In the genomic region with DNA sequence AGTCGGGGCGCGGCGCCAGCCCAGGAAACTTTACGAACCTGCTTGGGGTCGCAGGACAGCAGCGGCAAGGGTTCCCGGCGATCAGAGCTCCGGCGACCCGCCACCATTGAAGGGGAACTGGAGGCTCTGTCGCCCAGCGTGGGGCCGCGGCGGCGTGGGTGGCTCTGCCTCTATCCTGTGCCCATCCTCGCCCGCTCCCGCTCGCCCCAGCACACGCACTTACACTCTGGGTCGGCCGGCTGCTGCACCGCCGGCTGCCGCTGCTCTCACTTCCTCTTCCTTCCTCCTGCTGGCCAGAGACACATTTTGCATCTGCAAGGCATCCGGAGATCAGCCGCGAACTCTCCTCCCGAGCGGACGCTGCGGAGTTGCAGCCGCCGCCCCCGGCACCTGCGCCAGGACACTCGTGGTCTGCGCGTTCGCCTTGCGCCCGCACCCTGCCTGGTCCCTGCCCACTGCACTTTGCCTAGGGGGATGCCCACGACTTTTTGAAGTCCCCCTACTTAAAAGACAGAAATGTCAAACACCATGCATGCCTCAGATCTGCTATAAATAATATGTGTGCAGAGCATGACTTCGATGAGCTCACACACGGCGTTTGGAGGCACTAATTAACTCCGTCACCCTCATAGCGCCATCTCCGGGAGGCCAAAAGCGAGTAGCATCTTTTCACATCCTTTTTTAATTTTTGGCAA, we compare ENCODE assay signal across 8 cellular contexts. TPM values are rescaled to one million over a fixed set of nuclear protein-coding genes. Genes with fewer than 3 reads are reported as not detected.
DNase-seq lines count a peak whose midpoint lies in the region; ATAC-seq and TF ChIP-seq lines count a peak whose summit lies in the region.

A gene with protein sequence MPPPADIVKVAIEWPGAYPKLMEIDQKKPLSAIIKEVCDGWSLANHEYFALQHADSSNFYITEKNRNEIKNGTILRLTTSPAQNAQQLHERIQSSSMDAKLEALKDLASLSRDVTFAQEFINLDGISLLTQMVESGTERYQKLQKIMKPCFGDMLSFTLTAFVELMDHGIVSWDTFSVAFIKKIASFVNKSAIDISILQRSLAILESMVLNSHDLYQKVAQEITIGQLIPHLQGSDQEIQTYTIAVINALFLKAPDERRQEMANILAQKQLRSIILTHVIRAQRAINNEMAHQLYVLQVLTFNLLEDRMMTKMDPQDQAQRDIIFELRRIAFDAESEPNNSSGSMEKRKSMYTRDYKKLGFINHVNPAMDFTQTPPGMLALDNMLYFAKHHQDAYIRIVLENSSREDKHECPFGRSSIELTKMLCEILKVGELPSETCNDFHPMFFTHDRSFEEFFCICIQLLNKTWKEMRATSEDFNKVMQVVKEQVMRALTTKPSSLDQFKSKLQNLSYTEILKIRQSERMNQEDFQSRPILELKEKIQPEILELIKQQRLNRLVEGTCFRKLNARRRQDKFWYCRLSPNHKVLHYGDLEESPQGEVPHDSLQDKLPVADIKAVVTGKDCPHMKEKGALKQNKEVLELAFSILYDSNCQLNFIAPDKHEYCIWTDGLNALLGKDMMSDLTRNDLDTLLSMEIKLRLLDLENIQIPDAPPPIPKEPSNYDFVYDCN (minus strand): TSS at position 228 of the 695 bp plus-strand sequence. CDS start 106,174 bp downstream, outside the sequence.

- ATAC-seq in GM19324 (IDR thresholded peaks at IDR 0.05; ENCODE audit: low FRiP score, unreplicated experiment) = peak; percentile 97
- peak; percentile 95 for ATAC-seq in HG03520 (IDR thresholded peaks at IDR 0.05; ENCODE audit: unreplicated experiment)
- peak; percentile 81 for ATAC-seq in foreskin keratinocyte

- intact Hi-C loops in activated T-helper 2 cell treated with anti-CD3 and anti-CD28 coated beads, Interferon-gamma antibody, Interleukin-2, Interleukin-4, amounts not matched to agents 10 μg/mL and 5 μg/mL and 100 μg/mL, durations not matched to agents 14 hours and 24 hours and 36 hours (cut with micrococcal nuclease) = loop anchor here (1.0 to 10.0 kb wide), 6 partner anchors 7 to 384 kb away; no protein-coding TSS in a partner anchor

- no peaks in the 10 kb centered on the region for H4K20me1 ChIP-seq in BLaER1

- H3K4me3 ChIP-seq in BLaER1 (peak within 1 kb of the TSS; percentile 87), stomach smooth muscle (ENCODE audit: low read length in 2 of 2) (peak within 1 kb of the TSS; percentile 73)

- peak within 1 kb of the TSS; percentile 89 for H3K9ac ChIP-seq in BLaER1
- peak within 1 kb of the TSS; percentile 36 to 59 for H3K9ac ChIP-seq in stomach smooth muscle (ENCODE audit: low read length in 2 of 2)

- H3K9me3 Mint-ChIP-seq in activated T-helper 2 cell treated with anti-CD3 and anti-CD28 coated beads, Interferon-gamma antibody, Interleukin-2, Interleukin-4, amounts not matched to agents 10 μg/mL and 5 μg/mL and 100 μg/mL, durations not matched to agents 14 hours and 24 hours and 36 hours = no peaks in the 10 kb centered on the region
- H3K9me3 Mint-ChIP-seq in neural crest cell = no peaks in the 10 kb centered on the region

- H3K4me1 Mint-ChIP-seq in activated T-helper 2 cell treated with anti-CD3 and anti-CD28 coated beads, Interferon-gamma antibody, Interleukin-2, Interleukin-4, amounts not matched to agents 10 μg/mL and 5 μg/mL and 100 μg/mL, durations not matched to agents 14 hours and 24 hours and 36 hours (ENCODE audit: low read depth) = peaks cover 32% of the 10 kb centered on the region
- peaks cover 27% of the 10 kb centered on the region for H3K4me1 Mint-ChIP-seq in neural crest cell

- H3K27me3 ChIP-seq in BLaER1 (no peaks in the 10 kb centered on the region), foreskin keratinocyte (peaks cover 50% of the 10 kb centered on the region), stomach smooth muscle (ENCODE audit: control insufficient read depth in 1 of 2, insufficient read depth in 2 of 2, low read length in 2 of 2) (peaks cover 16 to 30% of the 10 kb centered on the region in 2 donors)

- DNase-seq in RPMI7951 (ENCODE audit: low read depth) (peak; percentile 16), foreskin keratinocyte (peak; percentile 4 to 21), neural crest cell (ENCODE audit: low read depth, low spot score) (peak; percentile 63)
- DNase-seq in activated T-helper 2 cell treated with anti-CD3 and anti-CD28 coated beads, Interferon-gamma antibody, Interleukin-2, Interleukin-4, amounts not matched to agents 10 μg/mL and 5 μg/mL and 100 μg/mL, durations not matched to agents 14 hours and 24 hours and 36 hours (ENCODE audit: low spot score) = peak; percentile 79

- peak within 1 kb of the TSS; percentile 87 for H3K4me2 ChIP-seq in BLaER1

- TF ChIP-seq CTCF in foreskin keratinocyte (conservative IDR thresholded peaks at IDR 0.05) (peak; percentile 32), neural crest cell (conservative IDR thresholded peaks at IDR 0.05) (peak; percentile 64)

- H3K4me1 ChIP-seq in BLaER1 (peaks cover 24% of the 10 kb centered on the region), foreskin keratinocyte (no peaks in the 10 kb centered on the region), stomach smooth muscle (ENCODE audit: control insufficient read depth, insufficient read depth, low read length) (peaks cover 10% of the 10 kb centered on the region)

- H3K9me3 ChIP-seq in BLaER1 = no peaks in the 10 kb centered on the region
- H3K9me3 ChIP-seq in stomach smooth muscle (ENCODE audit: control insufficient read depth in 2 of 2, low read length in 2 of 2) = no peaks in the 10 kb centered on the region

- H3K36me3 Mint-ChIP-seq in activated T-helper 2 cell treated with anti-CD3 and anti-CD28 coated beads, Interferon-gamma antibody, Interleukin-2, Interleukin-4, amounts not matched to agents 10 μg/mL and 5 μg/mL and 100 μg/mL, durations not matched to agents 14 hours and 24 hours and 36 hours (ENCODE audit: low read depth) = peaks cover 13% of the 10 kb centered on the region
- H3K36me3 Mint-ChIP-seq in neural crest cell (ENCODE audit: low read depth) = no peaks in the 10 kb centered on the region

- peak within 1 kb of the TSS; percentile 98 for H3K27ac Mint-ChIP-seq in activated T-helper 2 cell treated with anti-CD3 and anti-CD28 coated beads, Interferon-gamma antibody, Interleukin-2, Interleukin-4, amounts not matched to agents 10 μg/mL and 5 μg/mL and 100 μg/mL, durations not matched to agents 14 hours and 24 hours and 36 hours
- no peak within 1 kb of the TSS for H3K27ac Mint-ChIP-seq in neural crest cell (ENCODE audit: unreplicated experiment)

- peaks cover 13% of the 10 kb centered on the region for H3K27me3 Mint-ChIP-seq in activated T-helper 2 cell treated with anti-CD3 and anti-CD28 coated beads, Interferon-gamma antibody, Interleukin-2, Interleukin-4, amounts not matched to agents 10 μg/mL and 5 μg/mL and 100 μg/mL, durations not matched to agents 14 hours and 24 hours and 36 hours (ENCODE audit: low read depth)
- peaks cover 41% of the 10 kb centered on the region for H3K27me3 Mint-ChIP-seq in neural crest cell (ENCODE audit: low read depth)

- peak within 1 kb of the TSS; percentile 89 for H3K27ac ChIP-seq in BLaER1
- H3K27ac ChIP-seq in foreskin keratinocyte = no peak within 1 kb of the TSS
- H3K27ac ChIP-seq in stomach smooth muscle (ENCODE audit: low read length) = peak within 1 kb of the TSS; percentile 53

- peak within 1 kb of the TSS; percentile 97 for H3K4me3 Mint-ChIP-seq in activated T-helper 2 cell treated with anti-CD3 and anti-CD28 coated beads, Interferon-gamma antibody, Interleukin-2, Interleukin-4, amounts not matched to agents 10 μg/mL and 5 μg/mL and 100 μg/mL, durations not matched to agents 14 hours and 24 hours and 36 hours (ENCODE audit: low read depth)
- peak within 1 kb of the TSS; percentile 90 for H3K4me3 Mint-ChIP-seq in neural crest cell

- H3K36me3 ChIP-seq in BLaER1 (no peaks in the 10 kb centered on the region), stomach smooth muscle (ENCODE audit: control insufficient read depth in 2 of 2, insufficient read depth in 2 of 2, low read length in 2 of 2) (no peaks in the 10 kb centered on the region)

RNA-seq across cellular contexts. Expression of the gene that starts here (rescaled TPM):
- total RNA-seq in RPMI7951 (2014; rRNA removed; shearing (Covaris generic)) = 0.29 and 0.36 TPM in 2 replicates
- 112 and 117 TPM in 2 replicates for total RNA-seq in activated T-helper 2 cell treated with anti-CD3 and anti-CD28 coated beads, Interferon-gamma antibody, Interleukin-2, Interleukin-4, amounts not matched to agents 10 μg/mL and 5 μg/mL and 100 μg/mL, durations not matched to agents 14 hours and 24 hours and 36 hours
- total RNA-seq in foreskin keratinocyte = not detected in 2 replicates
- polyA plus RNA-seq in foreskin keratinocyte = not detected in 2 replicates
- total RNA-seq in neural crest cell = 6.8 and 7.4 TPM in 2 replicates

Comparison
In these comparisons a context has a peak if more than half of its experiments do, and no peak if none do; other contexts are left out.
1. RNA of the gene that starts here (total RNA-seq): 112 to 117 TPM in activated T-helper 2 cell treated with anti-CD3 and anti-CD28 coated beads, Interferon-gamma antibody, Interleukin-2, Interleukin-4, amounts not matched to agents 10 μg/mL and 5 μg/mL and 100 μg/mL, durations not matched to agents 14 hours and 24 hours and 36 hours; 6.8 to 7.4 TPM in neural crest cell, 0.29 to 0.36 TPM in RPMI7951 and not detected in foreskin keratinocyte; every median in the first group is over 10 times any median in the second.
2. Peak in DNase-seq in RPMI7951; RNA of the gene not detected or under 1 TPM.
3. Peak in DNase-seq and ATAC-seq in foreskin keratinocyte; RNA of the gene not detected or under 1 TPM.
4. DNase-seq: peak in every context shown above with its lines; median percentile 79 in activated T-helper 2 cell treated with anti-CD3 and anti-CD28 coated beads, Interferon-gamma antibody, Interleukin-2, Interleukin-4, amounts not matched to agents 10 μg/mL and 5 μg/mL and 100 μg/mL, durations not matched to agents 14 hours and 24 hours and 36 hours; 63 in neural crest cell; 16 in RPMI7951; 12 in foreskin keratinocyte.
5. Peak in every context shown above with its lines, with median percentiles within 50 percentile points of each other: ATAC-seq.